In the genomic region with DNA sequence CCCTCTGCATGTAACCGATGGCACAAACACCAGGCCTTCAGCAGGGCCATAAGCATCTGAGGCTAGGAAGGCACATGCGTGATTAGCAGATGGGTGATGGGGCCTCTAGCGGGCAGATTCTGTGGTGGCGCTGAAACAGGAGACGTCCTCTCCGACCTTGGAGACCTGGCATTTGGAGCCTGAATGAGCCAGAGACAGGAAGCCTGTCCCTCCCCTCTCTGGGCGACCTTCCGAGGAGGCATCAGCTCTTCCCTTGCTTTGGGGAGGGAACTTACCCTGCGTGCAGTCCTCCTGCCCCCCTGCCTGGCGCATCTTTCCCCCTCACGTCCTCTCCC, we compare ENCODE assay signal across 1 cellular context.
TF ChIP-seq lines count a peak whose summit lies in the region.

No MANE protein-coding gene starts in this region.

TF ChIP-seq in H1, 55 proteins besides CTCF, POLR2A, EP300 and RAD21:
- TF ChIP-seq EGR1 (IDR thresholded peaks at IDR 0.05; ENCODE audit: borderline replicate concordance, low read depth, low read length): no peak
- TF ChIP-seq SIX5 (IDR thresholded peaks at IDR 0.05; ENCODE audit: low read depth, low read length): no peak
